In the genomic region with DNA sequence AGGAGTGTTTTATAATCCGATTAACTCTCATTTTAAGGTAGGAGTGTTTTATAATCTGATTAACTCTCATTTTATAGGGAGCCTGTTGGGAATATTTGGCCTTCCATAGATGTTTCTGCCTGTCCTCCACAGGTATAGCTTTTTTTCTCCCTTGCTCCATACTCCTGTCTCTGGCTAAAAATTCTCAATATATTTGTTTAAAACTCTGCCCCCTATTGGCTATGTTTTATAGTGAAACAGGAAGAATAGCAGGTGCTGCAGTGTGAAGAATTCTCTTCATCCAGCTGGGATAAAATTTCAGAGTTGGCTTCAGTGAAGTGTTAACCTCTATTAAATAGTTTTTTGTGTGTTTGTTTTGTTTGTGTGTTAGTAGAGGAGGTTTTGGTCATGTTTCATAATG, we compare ENCODE assay signal across 9 cellular contexts.
DNase-seq lines count a peak whose midpoint lies in the region; ATAC-seq and TF ChIP-seq lines count a peak whose summit lies in the region.
"Had no signal": no experiment of that assay in that cellular context is flagged by ENCODE, and none has a peak within 500 bp of the region (broad histone marks: within the 10 kb centered on the region; RNA-seq: fewer than 3 reads in every experiment).

No MANE protein-coding gene starts in this region.

- no peak overlapping the region for H3K4me3 Mint-ChIP-seq in mesothelial cell of epicardium

- no peak for DNase-seq in RWPE1 (ENCODE audit: low spot score)
- DNase-seq in mesothelial cell of epicardium (ENCODE audit: low spot score in 2 of 2, unreplicated experiment in 2 of 2), result no peak
- no peak for DNase-seq in head of caudate nucleus
- DNase-seq in spleen, result no peak
- DNase-seq: hippocampal formation had no signal

- POLR2A ChIA-PET in RWPE1 (lab: Yijun Ruan, JAX; ENCODE audit: low non-redundant PET), result no interaction called here

- H3K27me3 ChIP-seq in spleen (replicated peaks in 1 of 7), result no peaks in the 10 kb centered on the region
- H3K27me3 ChIP-seq: ascending aorta had no signal

- CTCF ChIA-PET in RWPE1 (lab: Yijun Ruan, JAX), result interaction anchor here (0.6 to 1.1 kb wide), 2 partner anchors 65 to 1120 kb away, joined by 3 read pairs; no protein-coding TSS in a partner anchor

- H3K27ac ChIP-seq in RWPE1, result no peak overlapping the region
- H3K27ac ChIP-seq in spleen, result no peak overlapping the region
- H3K27ac ChIP-seq: ascending aorta had no signal

- H3K36me3 ChIP-seq in spleen, result no peaks in the 10 kb centered on the region
- H3K36me3 ChIP-seq: ascending aorta had no signal

- no peaks in the 10 kb centered on the region for H3K27me3 Mint-ChIP-seq in mesothelial cell of epicardium (ENCODE audit: low read depth)

- peaks cover 2% of the 10 kb centered on the region for H3K9me3 Mint-ChIP-seq in mesothelial cell of epicardium

- no peak for TF ChIP-seq POLR2A in spleen (IDR thresholded peaks at IDR 0.05)

- TF ChIP-seq CTCF in RWPE1 (conservative IDR thresholded peaks at IDR 0.05; ENCODE audit: low read depth) (0 out of 2 replicates have a peak, but pooled peaks have one; percentile 7), mesothelial cell of epicardium (IDR thresholded peaks at IDR 0.05; ENCODE audit: unreplicated experiment) (peak; percentile 63), spleen (IDR thresholded peaks at IDR 0.05 in 8 of 11, conservative IDR thresholded peaks at IDR 0.05 in 3 of 11) (peak in 1 of 11 experiments; percentile 12)

- peak; percentile 64 for ATAC-seq in GM18861 (IDR thresholded peaks at IDR 0.05; ENCODE audit: unreplicated experiment)
- ATAC-seq in HG02973 (IDR thresholded peaks at IDR 0.05; ENCODE audit: unreplicated experiment), result peak; percentile 55
- ATAC-seq in GM19035 (IDR thresholded peaks at IDR 0.05; ENCODE audit: unreplicated experiment), result no peak

- intact Hi-C loops in head of caudate nucleus (cut with DNase I), result no loop called here
- intact Hi-C loops in spleen (cut with DNase I; ENCODE audit: low total_unique reads), result no loop called here

- no peaks in the 10 kb centered on the region for H3K36me3 Mint-ChIP-seq in mesothelial cell of epicardium

- no peak overlapping the region for H3K27ac Mint-ChIP-seq in mesothelial cell of epicardium

- H3K4me3 ChIP-seq in spleen, result no peak overlapping the region
- H3K4me3 ChIP-seq: ascending aorta had no signal

- H3K4me1 ChIP-seq in spleen, result no peaks in the 10 kb centered on the region
- H3K4me1 ChIP-seq: ascending aorta had no signal

- 87 to 96% (median 90%) methylated on average over 1 of the region's 1 CpG for WGBS in spleen, 5 donors

- H3K4me1 Mint-ChIP-seq in mesothelial cell of epicardium, result no peaks in the 10 kb centered on the region

- no peaks in the 10 kb centered on the region for H3K9me3 ChIP-seq in spleen
- H3K9me3 ChIP-seq: ascending aorta had no signal
